In genomic region chr17:38912221-38912813, GRCh38 we compare ENCODE assay signal across 9 cellular contexts. TPM values are rescaled to one million over a fixed set of nuclear protein-coding genes. Genes with fewer than 3 reads are reported as not detected.
DNase-seq lines count a peak whose midpoint lies in the region; ATAC-seq and TF ChIP-seq lines count a peak whose summit lies in the region.
"Had no signal": no experiment of that assay in that cellular context is flagged by ENCODE, and none has a peak within 500 bp of the region (broad histone marks: within the 10 kb centered on the region; RNA-seq: fewer than 3 reads in every experiment).

No MANE protein-coding gene starts in this region.

- no peak overlapping the region for H3K18ac ChIP-seq in H9 (ENCODE audit: insufficient read length, low read depth, low read length)

- no peaks in the 10 kb centered on the region for H3K9me3 Mint-ChIP-seq in H9
- no peaks in the 10 kb centered on the region for H3K9me3 Mint-ChIP-seq in activated T-helper 1 cell treated with anti-CD3 and anti-CD28 coated beads, Interleukin-12 subunit alpha, Interleukin-12 subunit beta, Interleukin-2, Interleukin-4 antibody, amounts not matched to agents 30 ng/mL and 10 ng/mL and 1 ng/mL, durations not matched to agents 14 hours and 24 hours and 36 hours
- H3K9me3 Mint-ChIP-seq in stimulated activated naive B cell treated with anti-CD40 and anti-IgM and Interleukin-4, amounts not matched to agents 10 μg/mL and 1 μg/mL and 100 μg/mL, for 72 hours: no peaks in the 10 kb centered on the region

- no peaks in the 10 kb centered on the region for H3K4me1 ChIP-seq in H9 (ENCODE audit: insufficient read depth, low read length)
- peaks cover 20% of the 10 kb centered on the region for H3K4me1 ChIP-seq in hepatocyte (ENCODE audit: insufficient read depth)

- no peak overlapping the region for H3K56ac ChIP-seq in H9 (ENCODE audit: insufficient read length, low read depth, low read length)

- no peaks in the 10 kb centered on the region for H3K79me2 ChIP-seq in H9 (ENCODE audit: insufficient read depth, low read length)
- H3K79me2 ChIP-seq in hepatocyte: peaks cover 52% of the 10 kb centered on the region

- H4K20me1 ChIP-seq in H9 (ENCODE audit: control insufficient read depth, insufficient read depth, insufficient read length) (no peaks in the 10 kb centered on the region), hepatocyte (ENCODE audit: insufficient read depth, poor library complexity, severe bottlenecking) (peaks cover 66% of the 10 kb centered on the region)

- WGBS in H9 (ENCODE audit: extremely low coverage, insufficient read length, low lambda C conversion rate): no CpG with 5 or more reads among the region's 13 CpGs
- 90% methylated on average over 13 of the region's 13 CpGs for WGBS in hepatocyte (ENCODE audit: low lambda C conversion rate, missing lambda C conversion rate)

- no peak overlapping the region for H3K4ac ChIP-seq in H9 (ENCODE audit: low read depth, low read length)

- no peak overlapping the region for H2BK5ac ChIP-seq in H9 (ENCODE audit: insufficient read length, low read length)

- no peak overlapping the region for H2AK5ac ChIP-seq in H9 (ENCODE audit: insufficient read length, low read length)

- H3K27me3 Mint-ChIP-seq in H9 (ENCODE audit: low read depth): no peaks in the 10 kb centered on the region; the same call in 1 of the 2 replicates
- H3K27me3 Mint-ChIP-seq in activated T-helper 1 cell treated with anti-CD3 and anti-CD28 coated beads, Interleukin-12 subunit alpha, Interleukin-12 subunit beta, Interleukin-2, Interleukin-4 antibody, amounts not matched to agents 30 ng/mL and 10 ng/mL and 1 ng/mL, durations not matched to agents 14 hours and 24 hours and 36 hours (ENCODE audit: insufficient read depth): no peaks in the 10 kb centered on the region
- H3K27me3 Mint-ChIP-seq in stimulated activated naive B cell treated with anti-CD40 and anti-IgM and Interleukin-4, amounts not matched to agents 10 μg/mL and 1 μg/mL and 100 μg/mL, for 72 hours: no peaks in the 10 kb centered on the region

- no peak overlapping the region for H4K5ac ChIP-seq in H9 (ENCODE audit: insufficient read length, low read depth, low read length)

- H3K23me2 ChIP-seq in H9 (ENCODE audit: insufficient read length, low read depth, low read length, poor library complexity, severe bottlenecking): no peaks in the 10 kb centered on the region

- H3K23ac ChIP-seq in H9 (ENCODE audit: insufficient read length, low read depth, low read length): no peak overlapping the region

- H4K91ac ChIP-seq in H9 (ENCODE audit: insufficient read length, low read depth, low read length): no peak overlapping the region

- no peak overlapping the region for H3K27ac ChIP-seq in H9 (ENCODE audit: insufficient read length, low read depth, low read length)
- H3K27ac ChIP-seq in hepatocyte: peak overlapping the region; percentile 46
- H3K27ac ChIP-seq: cardiac muscle cell had no signal

- H3K4me2 ChIP-seq in H9 (ENCODE audit: insufficient read depth, insufficient read length, low read length) (no peak overlapping the region), hepatocyte (no peak overlapping the region)

- no peak for ATAC-seq in stimulated activated naive B cell treated with anti-CD40 and anti-IgM and Interleukin-4, amounts not matched to agents 10 μg/mL and 1 μg/mL and 100 μg/mL, for 72 hours (replicated peaks)

- H3T11ph ChIP-seq in H9 (ENCODE audit: low read length): no peak overlapping the region

- no peak overlapping the region for H3K4me3 Mint-ChIP-seq in H9
- H3K4me3 Mint-ChIP-seq in activated T-helper 1 cell treated with anti-CD3 and anti-CD28 coated beads, Interleukin-12 subunit alpha, Interleukin-12 subunit beta, Interleukin-2, Interleukin-4 antibody, amounts not matched to agents 30 ng/mL and 10 ng/mL and 1 ng/mL, durations not matched to agents 14 hours and 24 hours and 36 hours: no peak overlapping the region
- H3K4me3 Mint-ChIP-seq in stimulated activated naive B cell treated with anti-CD40 and anti-IgM and Interleukin-4, amounts not matched to agents 10 μg/mL and 1 μg/mL and 100 μg/mL, for 72 hours: no peak overlapping the region

- no peak overlapping the region; the same call in 1 of the 2 replicates for H3K14ac ChIP-seq in H9 (ENCODE audit: insufficient read depth, low read length)

- H3K27ac Mint-ChIP-seq in H9: peak overlapping the region in 1 of 3 experiments; percentile 84; a peak in 4 of 7 replicates
- H3K27ac Mint-ChIP-seq in activated T-helper 1 cell treated with anti-CD3 and anti-CD28 coated beads, Interleukin-12 subunit alpha, Interleukin-12 subunit beta, Interleukin-2, Interleukin-4 antibody, amounts not matched to agents 30 ng/mL and 10 ng/mL and 1 ng/mL, durations not matched to agents 14 hours and 24 hours and 36 hours: peak overlapping the region; percentile 73
- peak overlapping the region; percentile 86 for H3K27ac Mint-ChIP-seq in stimulated activated naive B cell treated with anti-CD40 and anti-IgM and Interleukin-4, amounts not matched to agents 10 μg/mL and 1 μg/mL and 100 μg/mL, for 72 hours

- no peak overlapping the region for H3K9ac ChIP-seq in H9 (ENCODE audit: extremely low read depth, insufficient read length, low read length)

- H2BK120ac ChIP-seq in H9 (ENCODE audit: low read depth, low read length, poor library complexity, severe bottlenecking): no peak overlapping the region

- DNase-seq in H9: peak; percentile 27
- no peak for DNase-seq in activated T-helper 1 cell treated with anti-CD3 and anti-CD28 coated beads, Interleukin-12 subunit alpha, Interleukin-12 subunit beta, Interleukin-2, Interleukin-4 antibody, amounts not matched to agents 30 ng/mL and 10 ng/mL and 1 ng/mL, durations not matched to agents 14 hours and 24 hours and 36 hours (ENCODE audit: low spot score)
- peak; percentile 53 for DNase-seq in hepatocyte (ENCODE audit: low spot score)
- no peak for DNase-seq in stimulated activated naive B cell treated with anti-CD40 and anti-IgM and Interleukin-4, amounts not matched to agents 10 μg/mL and 1 μg/mL and 100 μg/mL, for 72 hours
- DNase-seq in germinal center (ENCODE audit: low spot score): no peak
- DNase-seq in NCI-H128 (lab: John Stamatoyannopoulos, UW; ENCODE audit: unreplicated experiment): no peak
- DNase-seq in NCI-H2227 (lab: John Stamatoyannopoulos, UW; ENCODE audit: unreplicated experiment): no peak
- DNase-seq: NCI-H510A treated with DMSO at 0.1 percent for 48 hours had no signal

- no peaks in the 10 kb centered on the region for H3K27me3 ChIP-seq in H9 (ENCODE audit: insufficient read depth, low read length)
- no peaks in the 10 kb centered on the region for H3K27me3 ChIP-seq in hepatocyte
- H3K27me3 ChIP-seq: cardiac muscle cell had no signal

- H2AFZ ChIP-seq in H9 (ENCODE audit: low read length): no peak overlapping the region
- no peak overlapping the region for H2AFZ ChIP-seq in hepatocyte

- no peak overlapping the region for H2BK12ac ChIP-seq in H9 (ENCODE audit: insufficient read length, low read depth, low read length)

- TF ChIP-seq CTCF in H9 (conservative IDR thresholded peaks at IDR 0.05): no peak
- TF ChIP-seq CTCF in hepatocyte (IDR thresholded peaks at IDR 0.05; ENCODE audit: poor library complexity): no peak

- no peaks in the 10 kb centered on the region for H3K36me3 ChIP-seq in hepatocyte (replicated peaks; ENCODE audit: insufficient read depth, low read depth)

- no peak overlapping the region for H2BK15ac ChIP-seq in H9 (ENCODE audit: low read depth, low read length)

- H3K4me1 Mint-ChIP-seq in H9: peaks cover 9 to 14% of the 10 kb centered on the region in 2 experiments
- H3K4me1 Mint-ChIP-seq in activated T-helper 1 cell treated with anti-CD3 and anti-CD28 coated beads, Interleukin-12 subunit alpha, Interleukin-12 subunit beta, Interleukin-2, Interleukin-4 antibody, amounts not matched to agents 30 ng/mL and 10 ng/mL and 1 ng/mL, durations not matched to agents 14 hours and 24 hours and 36 hours (ENCODE audit: low read depth): no peaks in the 10 kb centered on the region
- peaks cover 17 to 22% of the 10 kb centered on the region in 2 donors for H3K4me1 Mint-ChIP-seq in stimulated activated naive B cell treated with anti-CD40 and anti-IgM and Interleukin-4, amounts not matched to agents 10 μg/mL and 1 μg/mL and 100 μg/mL, for 72 hours

- intact Hi-C loops in activated T-helper 1 cell treated with anti-CD3 and anti-CD28 coated beads, Interleukin-12 subunit alpha, Interleukin-12 subunit beta, Interleukin-2, Interleukin-4 antibody, amounts not matched to agents 30 ng/mL and 10 ng/mL and 1 ng/mL, durations not matched to agents 14 hours and 24 hours and 36 hours (cut with micrococcal nuclease): no loop called here

- no peak overlapping the region for H3K4me3 ChIP-seq in hepatocyte
- H3K4me3 ChIP-seq: cardiac muscle cell had no signal

- H3K9me3 ChIP-seq in H9 (ENCODE audit: control insufficient read depth, low read depth, low read length) (no peaks in the 10 kb centered on the region), hepatocyte (ENCODE audit: low read depth) (no peaks in the 10 kb centered on the region)

- H4K8ac ChIP-seq in H9 (replicated peaks; ENCODE audit: insufficient read length, low read depth, low read length): no peak overlapping the region

- no peaks in the 10 kb centered on the region for H3K9me2 ChIP-seq in hepatocyte (replicated peaks; ENCODE audit: insufficient read depth)

- H3K79me1 ChIP-seq in H9 (ENCODE audit: insufficient read depth, low read depth, low read length, poor library complexity, severe bottlenecking): no peaks in the 10 kb centered on the region

- H3K36me3 Mint-ChIP-seq in H9 (ENCODE audit: insufficient read depth in 1 of 3, low read depth in 3 of 3): peaks cover 11 to 31% (median 28%) of the 10 kb centered on the region in 3 experiments
- H3K36me3 Mint-ChIP-seq in activated T-helper 1 cell treated with anti-CD3 and anti-CD28 coated beads, Interleukin-12 subunit alpha, Interleukin-12 subunit beta, Interleukin-2, Interleukin-4 antibody, amounts not matched to agents 30 ng/mL and 10 ng/mL and 1 ng/mL, durations not matched to agents 14 hours and 24 hours and 36 hours (ENCODE audit: low read depth): peaks cover 18% of the 10 kb centered on the region
- peaks cover 41 to 56% of the 10 kb centered on the region in 2 donors for H3K36me3 Mint-ChIP-seq in stimulated activated naive B cell treated with anti-CD40 and anti-IgM and Interleukin-4, amounts not matched to agents 10 μg/mL and 1 μg/mL and 100 μg/mL, for 72 hours

- no peak overlapping the region for H2BK20ac ChIP-seq in H9 (ENCODE audit: low read depth, low read length, poor library complexity, severe bottlenecking)

RNA-seq across cellular contexts. Expression of gene LASP1, which starts 42.5 kb away (rescaled TPM):
- total RNA-seq in H9 (2021) (121 and 122 TPM in 2 replicates), hepatocyte (214 and 238 TPM in 2 replicates)
- total RNA-seq in activated T-helper 1 cell treated with anti-CD3 and anti-CD28 coated beads, Interleukin-12 subunit alpha, Interleukin-12 subunit beta, Interleukin-2, Interleukin-4 antibody, amounts not matched to agents 30 ng/mL and 10 ng/mL and 1 ng/mL, durations not matched to agents 14 hours and 24 hours and 36 hours: 133 and 135 TPM in 2 replicates
- 131 and 141 TPM in 2 replicates for polyA plus RNA-seq in hepatocyte

RNA-seq across cellular contexts. Expression of gene FBXO47, which starts 54.9 kb away (rescaled TPM):
- total RNA-seq in H9 (2021) (not detected in 2 replicates), hepatocyte (not detected in 2 replicates)
- total RNA-seq in activated T-helper 1 cell treated with anti-CD3 and anti-CD28 coated beads, Interleukin-12 subunit alpha, Interleukin-12 subunit beta, Interleukin-2, Interleukin-4 antibody, amounts not matched to agents 30 ng/mL and 10 ng/mL and 1 ng/mL, durations not matched to agents 14 hours and 24 hours and 36 hours: 0.08 TPM in 1 of 2 replicates, not detected in the other
- not detected in 2 replicates for polyA plus RNA-seq in hepatocyte
- total RNA-seq: cardiac muscle cell had no signal
- polyA plus RNA-seq: cardiac muscle cell had no signal

RNA-seq across cellular contexts. Expression of gene RPL23, which starts 58.8 kb away (rescaled TPM):
- 2,040 and 2,084 TPM in 2 replicates for total RNA-seq in H9 (2021)
- total RNA-seq in activated T-helper 1 cell treated with anti-CD3 and anti-CD28 coated beads, Interleukin-12 subunit alpha, Interleukin-12 subunit beta, Interleukin-2, Interleukin-4 antibody, amounts not matched to agents 30 ng/mL and 10 ng/mL and 1 ng/mL, durations not matched to agents 14 hours and 24 hours and 36 hours: 1,847 and 1,871 TPM in 2 replicates
- 1,384 and 1,482 TPM in 2 replicates for total RNA-seq in hepatocyte
- 479 and 491 TPM in 2 replicates for polyA plus RNA-seq in hepatocyte

Comparison
In these comparisons a context has a peak if more than half of its experiments do, and no peak if none do; other contexts are left out.
1. DNase-seq: peak in H9 (single experiment) and hepatocyte (single experiment); none in activated T-helper 1 cell treated with anti-CD3 and anti-CD28 coated beads, Interleukin-12 subunit alpha, Interleukin-12 subunit beta, Interleukin-2, Interleukin-4 antibody, amounts not matched to agents 30 ng/mL and 10 ng/mL and 1 ng/mL, durations not matched to agents 14 hours and 24 hours and 36 hours (single experiment), stimulated activated naive B cell treated with anti-CD40 and anti-IgM and Interleukin-4, amounts not matched to agents 10 μg/mL and 1 μg/mL and 100 μg/mL, for 72 hours (single experiment), germinal center (single experiment), NCI-H128 (single experiment) and NCI-H2227 (single experiment).